In the genomic region with DNA sequence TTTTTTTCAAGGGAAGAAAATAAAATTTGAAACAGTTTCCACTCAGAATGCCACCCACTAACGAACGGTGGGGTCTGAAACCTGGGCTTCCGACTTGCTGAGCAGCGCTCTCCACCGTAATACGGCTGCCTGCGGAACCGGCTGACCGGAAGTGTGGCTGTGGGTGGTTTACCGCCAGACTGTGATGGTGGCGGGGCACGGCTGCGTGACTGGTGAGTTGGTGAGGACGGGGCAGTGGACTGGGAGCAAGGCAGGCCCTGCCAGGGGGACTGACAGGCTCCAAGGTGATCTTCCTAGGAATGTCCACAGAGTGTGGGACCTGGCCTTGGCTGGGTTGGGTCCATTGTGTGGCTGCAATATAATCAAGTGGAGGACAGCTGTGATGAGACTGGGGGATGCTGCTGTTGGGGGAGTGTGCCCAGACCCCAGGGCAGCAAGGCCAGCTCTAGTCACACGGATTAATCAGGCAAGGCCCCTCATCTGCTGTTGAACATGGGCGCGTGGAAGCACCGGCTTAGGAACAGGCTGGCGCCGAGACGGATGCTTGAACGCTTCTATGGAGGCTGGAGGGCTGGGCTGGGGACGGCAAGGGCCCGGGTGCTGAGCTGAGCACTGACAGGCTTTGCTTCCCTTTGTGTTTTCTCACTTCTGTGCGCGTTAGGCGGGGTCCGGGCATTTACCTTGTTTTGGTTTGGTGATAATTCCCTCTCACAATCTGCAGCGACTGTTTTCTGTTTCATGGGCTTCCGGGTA, we compare ENCODE assay signal across 13 cellular contexts.
A peak's percentile ranks its signal among the peaks of the same experiment; 100 is the strongest.
DNase-seq lines count a peak whose midpoint lies in the region; ATAC-seq and TF ChIP-seq lines count a peak whose summit lies in the region.
"Had no signal": no experiment of that assay in that cellular context is flagged by ENCODE, and none has a peak within 500 bp of the region (broad histone marks: within the 10 kb centered on the region; RNA-seq: fewer than 3 reads in every experiment).

No MANE protein-coding gene starts in this region.

- WGBS in esophagus muscularis mucosa: 93% methylated on average over 28 of the region's 30 CpGs

- no peaks in the 10 kb centered on the region for H3K27me3 Mint-ChIP-seq in WTC11 (ENCODE audit: low read depth)
- H3K27me3 Mint-ChIP-seq: CD4-positive, alpha-beta memory T cell had no signal

- no peaks in the 10 kb centered on the region for H3K9me3 Mint-ChIP-seq in WTC11

- no peaks in the 10 kb centered on the region for H3K36me3 Mint-ChIP-seq in WTC11
- H3K36me3 Mint-ChIP-seq: CD4-positive, alpha-beta memory T cell had no signal

- H3K9me3 ChIP-seq in esophagus muscularis mucosa: no peaks in the 10 kb centered on the region
- no peaks in the 10 kb centered on the region for H3K9me3 ChIP-seq in osteoblast (ENCODE audit: low read depth, low read length)
- H3K9me3 ChIP-seq: BE2C had no signal

- TF ChIP-seq POLR2A in esophagus muscularis mucosa (IDR thresholded peaks at IDR 0.05; ENCODE audit: low read depth): no peak

- TF ChIP-seq CTCF in GM13976 (IDR thresholded peaks at IDR 0.05; ENCODE audit: borderline replicate concordance, control extremely low read depth, extremely low read depth, insufficient read depth, missing control alignments): no peak
- no peak for TF ChIP-seq CTCF in WTC11 (IDR thresholded peaks at IDR 0.05)
- no peak for TF ChIP-seq CTCF in esophagus muscularis mucosa (IDR thresholded peaks at IDR 0.05)
- TF ChIP-seq CTCF in osteoblast (IDR thresholded peaks at IDR 0.05; ENCODE audit: extremely low read depth, low read depth, low read length): no peak

- peaks cover 8% of the 10 kb centered on the region; the same call in 1 of the 2 replicates for H3K4me1 Mint-ChIP-seq in WTC11
- H3K4me1 Mint-ChIP-seq: CD4-positive, alpha-beta memory T cell had no signal

- no peak overlapping the region for H2AFZ ChIP-seq in osteoblast (ENCODE audit: low read length)

- no peak for TF ChIP-seq EP300 in esophagus muscularis mucosa (IDR thresholded peaks at IDR 0.05)

- no peak overlapping the region for H3K27ac Mint-ChIP-seq in WTC11
- H3K27ac Mint-ChIP-seq: CD4-positive, alpha-beta memory T cell had no signal

- H3K4me1 ChIP-seq in esophagus muscularis mucosa (no peaks in the 10 kb centered on the region), osteoblast (ENCODE audit: insufficient read depth, low read length) (no peaks in the 10 kb centered on the region)
- H3K4me1 ChIP-seq: BE2C had no signal

- peak; percentile 61 for ATAC-seq in WTC11
- ATAC-seq: HCT116 had no signal

- no peaks in the 10 kb centered on the region for H3K79me2 ChIP-seq in osteoblast (ENCODE audit: insufficient read depth, low read length)

- H3K4me2 ChIP-seq in osteoblast (ENCODE audit: insufficient read depth, low read length): no peak overlapping the region

- CTCF ChIA-PET in WTC11 (lab: Charles Lee): no interaction called here

- no peaks in the 10 kb centered on the region for H4K20me1 ChIP-seq in osteoblast (ENCODE audit: insufficient read depth, low read length)

- H3K4me3 Mint-ChIP-seq in WTC11: no peak overlapping the region
- H3K4me3 Mint-ChIP-seq: CD4-positive, alpha-beta memory T cell had no signal

- POLR2A ChIA-PET in WTC11 (lab: Charles Lee): interaction anchor here (0.9 kb wide), 1 partner anchor 10 kb away, joined by 4 read pairs; no protein-coding TSS in a partner anchor

- DNase-seq in GM13976 (ENCODE audit: low spot score) (peak; percentile 15), WTC11 (ENCODE audit: low spot score) (peak; percentile 13), esophagus muscularis mucosa (ENCODE audit: extremely low spot score) (peak; percentile 66), osteoblast (ENCODE audit: insufficient read length, low spot score, missing footprints) (peak; percentile 42), DMS153 (lab: John Stamatoyannopoulos, UW) (no peak), GOT3 (lab: John Stamatoyannopoulos, UW) (no peak), SHP77 treated with DMSO at 0.1 percent for 48 hours (lab: John Stamatoyannopoulos, UW) (no peak)
- DNase-seq: BE2C; CD4-positive, alpha-beta memory T cell; DMS79 treated with DMSO at 0.1 percent for 48 hours; EL had no signal

- H3K27me3 ChIP-seq in esophagus muscularis mucosa: no peaks in the 10 kb centered on the region
- no peaks in the 10 kb centered on the region for H3K27me3 ChIP-seq in osteoblast (ENCODE audit: insufficient read depth, low read length)
- H3K27me3 ChIP-seq: BE2C had no signal

- H3K27ac ChIP-seq in esophagus muscularis mucosa (replicated peaks in 1 of 4): no peak overlapping the region
- no peak overlapping the region for H3K27ac ChIP-seq in osteoblast (ENCODE audit: low read depth, low read length)
- H3K27ac ChIP-seq: C4-2B had no signal

- in situ Hi-C loops in GM13976 (cut with MboI; ENCODE audit: low sequenced_read_pairs, unreplicated experiment): no loop called here

- H3K36me3 ChIP-seq in esophagus muscularis mucosa (no peaks in the 10 kb centered on the region), osteoblast (ENCODE audit: insufficient read depth, low read length) (no peaks in the 10 kb centered on the region)
- H3K36me3 ChIP-seq: BE2C had no signal

- intact Hi-C loops in esophagus muscularis mucosa (cut with DNase I): no loop called here

- no peak overlapping the region for H3K4me3 ChIP-seq in esophagus muscularis mucosa
- no peak overlapping the region for H3K4me3 ChIP-seq in osteoblast (ENCODE audit: insufficient read depth, low read length)

TF ChIP-seq in WTC11, 78 proteins besides CTCF, POLR2A, EP300 and RAD21:
- TF ChIP-seq MYBL2 (CRISPR knock-in tag; IDR thresholded peaks at IDR 0.05): no peak
- TF ChIP-seq, protein P1, sequence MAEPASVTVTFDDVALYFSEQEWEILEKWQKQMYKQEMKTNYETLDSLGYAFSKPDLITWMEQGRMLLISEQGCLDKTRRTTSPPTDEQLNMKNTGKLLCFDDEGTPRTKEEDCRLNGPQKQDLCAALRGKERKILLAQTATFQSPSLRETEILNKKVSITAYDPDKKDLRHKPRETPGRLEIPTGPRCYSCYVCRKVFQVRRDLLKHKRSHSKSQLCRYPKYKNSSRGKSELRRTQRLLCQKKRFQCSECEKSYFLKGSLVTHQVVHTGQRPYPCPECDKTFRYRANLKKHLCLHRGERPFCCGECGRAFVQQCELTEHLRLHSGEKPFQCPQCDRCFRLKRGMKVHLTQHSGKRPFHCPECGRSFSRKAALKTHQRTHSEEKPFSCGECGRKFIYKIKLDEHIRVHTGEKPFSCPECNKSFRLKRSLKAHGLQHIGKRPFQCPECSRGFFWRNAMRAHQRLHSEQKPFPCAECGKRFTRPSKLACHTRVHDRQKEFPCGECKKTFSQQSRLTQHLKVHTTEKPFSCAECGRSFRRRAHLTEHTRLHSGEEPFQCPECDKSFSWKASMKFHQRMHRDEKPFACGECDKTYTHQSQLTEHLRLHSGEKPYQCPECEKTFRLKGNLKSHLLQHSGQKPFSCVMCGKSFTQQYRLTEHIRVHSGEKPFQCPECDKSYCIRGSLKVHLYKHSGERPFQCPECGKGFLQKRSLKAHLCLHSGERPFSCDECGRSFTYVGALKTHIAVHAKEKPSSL (CRISPR knock-in tag; conservative IDR thresholded peaks at IDR 0.05): no peak

Comparison
In these comparisons a context has a peak if more than half of its experiments do, and no peak if none do; other contexts are left out.
1. DNase-seq: peak in GM13976 (single experiment), WTC11 (single experiment), esophagus muscularis mucosa (single experiment) and osteoblast (single experiment); none in DMS153 (single experiment), GOT3 (single experiment) and SHP77 treated with DMSO at 0.1 percent for 48 hours (single experiment).